Comparison of ENCODE assay signal across 8 cellular contexts in the genomic region with DNA sequence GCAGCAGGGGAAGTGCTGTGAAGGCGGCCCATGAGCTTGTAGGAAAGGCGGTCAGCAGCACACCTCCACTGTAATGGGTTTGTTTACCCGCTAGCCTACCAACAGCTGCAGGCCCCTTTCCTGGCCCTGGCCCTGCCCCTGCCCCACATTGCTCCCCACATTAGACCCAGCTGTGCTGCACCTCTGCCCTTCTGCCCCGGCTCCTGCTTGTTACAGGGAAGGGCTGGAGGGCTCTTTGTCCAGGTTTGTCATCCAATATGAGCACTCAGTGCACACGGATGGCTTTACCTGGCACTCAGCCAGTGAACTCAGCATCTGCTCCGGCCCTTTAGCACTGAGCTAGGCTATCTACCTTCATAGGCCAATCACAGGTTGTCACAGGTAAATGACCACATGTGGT. TPM values are rescaled to one million over a fixed set of nuclear protein-coding genes. Genes with fewer than 3 reads are reported as not detected.
DNase-seq lines count a peak whose midpoint lies in the region; ATAC-seq, FAIRE-seq and TF ChIP-seq lines count a peak whose summit lies in the region.
"Not testable (repeated sequence)": the region's sequence is repeated elsewhere in the genome, so short reads cannot be mapped to it uniquely, and the experiment has no call there.
"Had no signal": no experiment of that assay in that cellular context is flagged by ENCODE, and none has a peak within 500 bp of the region (broad histone marks: within the 10 kb centered on the region; RNA-seq: fewer than 3 reads in every experiment).

No MANE protein-coding gene starts in this region.

- WGBS in A549 (ENCODE audit: missing lambda C conversion rate): 84% methylated on average over 4 of the region's 6 CpGs

- TF ChIP-seq CTCF in A549 (IDR thresholded peaks at IDR 0.05); astrocyte (IDR thresholded peaks at IDR 0.05; ENCODE audit: insufficient read depth, low read depth, low read length): not testable (repeated sequence)

- not testable (repeated sequence) for H3K4me3 Mint-ChIP-seq in astrocyte (ENCODE audit: unreplicated experiment); naive B cell

- FAIRE-seq in A549 (lab: Jason Lieb, UNC): peak; percentile 7
- FAIRE-seq in GM12892 (lab: Jason Lieb, UNC): peak; percentile 36
- FAIRE-seq in astrocyte (lab: Jason Lieb, UNC): peak; percentile 63

- not testable (repeated sequence) for H3K9ac ChIP-seq in astrocyte (ENCODE audit: low read length)

- H3K27me3 Mint-ChIP-seq in astrocyte (ENCODE audit: low read depth, unreplicated experiment): peaks cover 14% of the 10 kb centered on the region
- not testable (repeated sequence) for H3K27me3 Mint-ChIP-seq in naive B cell

- H3K4me1 ChIP-seq in A549: peaks cover 40% of the 10 kb centered on the region
- not testable (repeated sequence) for H3K4me1 ChIP-seq in astrocyte (ENCODE audit: insufficient read depth, low read length)

- TF ChIP-seq POLR2A in A549 (IDR thresholded peaks at IDR 0.05; ENCODE audit: low read length); GM12892 (IDR thresholded peaks at IDR 0.05; ENCODE audit: low read depth, low read length): not testable (repeated sequence)

- H3K27ac ChIP-seq in A549: peak overlapping the region; percentile 87 to 97
- H3K27ac ChIP-seq in astrocyte (ENCODE audit: low read depth, low read length): not testable (repeated sequence)

- intact Hi-C loops in cardiac septum (cut with DNase I): loop anchor here (10.0 kb wide), 2 partner anchors 197 to 297 kb away; a partner anchor contains a TSS

- not testable (repeated sequence) for TF ChIP-seq RAD21 in A549 (conservative IDR thresholded peaks at IDR 0.05 in 1 of 2, IDR thresholded peaks at IDR 0.05 in 1 of 2)

- H3K27me3 ChIP-seq in astrocyte (ENCODE audit: insufficient read depth, low read length): not testable (repeated sequence)

- not testable (repeated sequence) for H2AFZ ChIP-seq in astrocyte (ENCODE audit: low read depth, low read length)

- H3K27ac Mint-ChIP-seq in astrocyte (ENCODE audit: unreplicated experiment): not testable (repeated sequence)
- peak overlapping the region in 4 of 6 donors; percentile 22 to 64 (median 26) for H3K27ac Mint-ChIP-seq in naive B cell

- H3K79me2 ChIP-seq in astrocyte (ENCODE audit: insufficient read depth, low read length): not testable (repeated sequence)

- not testable (repeated sequence) for DNase-seq in A549 (ENCODE audit: low read depth in 1 of 2, low spot score in 1 of 2); GM12892 (ENCODE audit: insufficient read length); astrocyte (ENCODE audit: low read depth); naive B cell
- peak; percentile 39 for DNase-seq in NCI-H146 treated with DMSO at 0.1 percent for 48 hours (lab: John Stamatoyannopoulos, UW; ENCODE audit: unreplicated experiment)
- DNase-seq in NCI-H748 (lab: John Stamatoyannopoulos, UW; ENCODE audit: unreplicated experiment): peak; percentile 85
- peak; percentile 44 for DNase-seq in cardiac septum (ENCODE audit: low spot score)

- H3K4me3 ChIP-seq in A549; astrocyte (ENCODE audit: insufficient read depth, low read depth, low read length): not testable (repeated sequence)

- not testable (repeated sequence) for H3K4me2 ChIP-seq in A549; astrocyte (ENCODE audit: low read length)

- CTCF ChIA-PET in A549 (lab: Yijun Ruan, JAX): interaction anchor here (0.7 to 2.4 kb wide), 6 partner anchors 16 to 305 kb away, joined by 3 to 10 read pairs (median 4); no protein-coding TSS in a partner anchor

- H3K36me3 Mint-ChIP-seq in astrocyte (ENCODE audit: low read depth, unreplicated experiment); naive B cell: not testable (repeated sequence)

- H3K9me3 Mint-ChIP-seq in astrocyte (ENCODE audit: unreplicated experiment); naive B cell: not testable (repeated sequence)

- H3K9me3 ChIP-seq in A549; astrocyte (ENCODE audit: insufficient read depth, low read depth, low read length): not testable (repeated sequence)

- H4K20me1 ChIP-seq in astrocyte (ENCODE audit: insufficient read depth, low read length): not testable (repeated sequence)

- H3K36me3 ChIP-seq in astrocyte (ENCODE audit: insufficient read depth, low read length): not testable (repeated sequence)

- ATAC-seq in A549; naive B cell (ENCODE audit: low read depth in 2 of 2): not testable (repeated sequence)

- not testable (repeated sequence) for H3K4me1 Mint-ChIP-seq in astrocyte (ENCODE audit: low read depth, unreplicated experiment); naive B cell

- POLR2A ChIA-PET in A549 (lab: Yijun Ruan, JAX): not testable (repeated sequence)

- TF ChIP-seq EP300 in A549 (IDR thresholded peaks at IDR 0.05): not testable (repeated sequence)

RNA-seq across cellular contexts. Expression of a gene that starts 34.4 kb away (rescaled TPM):
- 147 and 200 TPM in 2 replicates for polyA plus RNA-seq in A549 (2011; rRNA removed)
- 170 and 183 TPM in 2 replicates for polyA plus RNA-seq in A549 (2012; cell fraction: cytosol; rRNA removed)
- 347 and 385 TPM in 2 replicates for polyA plus RNA-seq in A549 (2012; cell fraction: nucleus; rRNA removed)
- polyA plus RNA-seq in A549 (2017; fragmentation: RNase III; extraction: RNeasy Plus Mini Kit Qiagen cat#74134 plus additional on column Dnase treatment): 192 to 240 TPM (median 228 TPM) in 3 replicates
- polyA minus RNA-seq in A549 (2011; rRNA and poly(A)+ RNA removed): 215 and 250 TPM in 2 replicates
- 53.9 TPM for polyA plus RNA-seq in GM12892 (2012; ENCODE audit: missing spikeins)
- total RNA-seq in astrocyte: 163 and 176 TPM in 2 replicates
- 554 TPM for total RNA-seq in cardiac septum
- 10 to 100 TPM in 4 of 6 donors, 1 to 10 TPM in 2; 1.9 to 26.0 (median 12.6) TPM for polyA plus RNA-seq in naive B cell (ENCODE audit: low read depth in 6 of 6)

RNA-seq across cellular contexts. Expression of a gene that starts 36.0 kb away (rescaled TPM):
- polyA plus RNA-seq in A549 (2011; rRNA removed) (not detected in 2 replicates), A549 (2017; fragmentation: RNase III; extraction: RNeasy Plus Mini Kit Qiagen cat#74134 plus additional on column Dnase treatment) (not detected in 3 replicates), naive B cell (ENCODE audit: low read depth in 6 of 6) (10 to 100 TPM in 5 of 6 donors, 1 to 10 TPM in 1; 4.0 to 17.5 (median 13.3) TPM)
- polyA plus RNA-seq in A549 (2012; cell fraction: cytosol; rRNA removed): not detected in 2 replicates
- polyA plus RNA-seq in A549 (2012; cell fraction: nucleus; rRNA removed): not detected in 2 replicates
- not detected in 2 replicates for polyA minus RNA-seq in A549 (2011; rRNA and poly(A)+ RNA removed)
- polyA plus RNA-seq in GM12892 (2012; ENCODE audit: missing spikeins): 141 TPM
- total RNA-seq in astrocyte (not detected in 2 replicates), cardiac septum (not detected)
- total RNA-seq: CD4-positive, alpha-beta T cell had no signal
